13 cellular contexts compared by ENCODE assay signal in the genomic region with DNA sequence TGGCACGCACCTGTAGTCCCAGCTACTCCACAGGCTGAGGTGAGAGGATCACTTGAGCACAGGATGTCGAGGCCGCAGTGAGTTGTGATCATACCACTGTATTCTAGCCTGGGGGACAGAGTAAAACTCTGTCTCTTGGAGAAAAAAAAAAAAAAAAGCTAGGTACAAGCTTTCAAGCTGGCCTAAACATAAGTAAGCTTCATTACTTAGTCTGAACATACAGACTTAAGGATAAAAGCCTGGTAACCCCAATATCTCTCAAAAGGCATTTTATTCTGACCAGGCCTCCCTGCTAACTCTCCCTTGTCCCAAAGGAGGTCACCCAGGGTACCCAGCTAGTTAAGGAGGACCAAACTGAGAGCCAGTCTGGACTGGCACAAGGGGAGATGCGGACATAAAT.
"Had no signal": no experiment of that assay in that cellular context is flagged by ENCODE, and none has a peak within 500 bp of the region (broad histone marks: within the 10 kb centered on the region; RNA-seq: fewer than 3 reads in every experiment).

No MANE protein-coding gene starts in this region.

- H3K27ac ChIP-seq: ascending aorta had no signal

- DNase-seq: activated CD4-positive, CD25-positive, alpha-beta regulatory T cell treated with anti-CD3 and anti-CD28 coated beads, Interleukin-2, amount 50 U/mL, for 72 hours; activated naive CD4-positive, alpha-beta T cell treated with anti-CD3 and anti-CD28 coated beads for 36 hours; activated naive CD8-positive, alpha-beta T cell treated with anti-CD3 and anti-CD28 coated beads, Interleukin-2, amount 50 U/mL, for 24 hours; islet precursor cell; mesendoderm; nephron progenitor cell; occipital lobe; right lobe of liver; T1000; testis had no signal

- H3K36me3 ChIP-seq: ascending aorta, gastroesophageal sphincter, right lobe of liver had no signal

- H3K9me3 ChIP-seq: ascending aorta, gastroesophageal sphincter, right lobe of liver, testis had no signal

- ATAC-seq: activated naive CD8-positive, alpha-beta T cell treated with anti-CD3 and anti-CD28 coated beads, Interleukin-2, amount 50 U/mL, for 24 hours; activated T-helper 17 cell treated with anti-CD3 and anti-CD28 coated beads, Interleukin-2, amount 50 U/mL, for 72 hours; gastroesophageal sphincter had no signal

- H3K27me3 ChIP-seq: ascending aorta, gastroesophageal sphincter, right lobe of liver, testis had no signal

- H3K4me3 ChIP-seq: ascending aorta, gastroesophageal sphincter, right lobe of liver, testis had no signal
